8 cellular contexts compared by ENCODE assay signal in genomic region chrX:46759645-46759974, GRCh38. TPM values are rescaled to one million over a fixed set of nuclear protein-coding genes. Genes with fewer than 3 reads are reported as not detected.
A peak's percentile ranks its signal among the peaks of the same experiment; 100 is the strongest.
DNase-seq lines count a peak whose midpoint lies in the region; ATAC-seq and TF ChIP-seq lines count a peak whose summit lies in the region.

No MANE protein-coding gene starts in this region.

- H3K4me1 ChIP-seq in cardiac muscle cell (ENCODE audit: low read depth) (no peaks in the 10 kb centered on the region), vagina (no peaks in the 10 kb centered on the region)

- H3K9me3 ChIP-seq in cardiac muscle cell (ENCODE audit: low read depth), result no peaks in the 10 kb centered on the region
- H3K9me3 ChIP-seq in vagina, result no peaks in the 10 kb centered on the region

- H3K36me3 ChIP-seq in cardiac muscle cell (no peaks in the 10 kb centered on the region), vagina (no peaks in the 10 kb centered on the region)

- H3K4me3 ChIP-seq in cardiac muscle cell, result peak overlapping the region; percentile 65
- H3K4me3 ChIP-seq in vagina, result peak overlapping the region; percentile 39 to 42

- CTCF ChIA-PET in WTC11 (lab: Charles Lee), result interaction anchor here (0.7 to 1.8 kb wide), 4 partner anchors 33 to 77 kb away, joined by 3 to 19 read pairs (median 4); partner anchors contain the start of gene RP2

- POLR2A ChIA-PET in WTC11 (lab: Charles Lee), result no interaction called here

- peak overlapping the region; percentile 89 for H3K27ac Mint-ChIP-seq in WTC11

- DNase-seq in cardiac muscle cell (ENCODE audit: low read depth in 1 of 2, low spot score in 1 of 2) (peak in 1 of 2 donors; percentile 20), left ventricle myocardium superior (no peak), WTC11 (ENCODE audit: low spot score) (no peak), iPS-NIHi7 (ENCODE audit: extremely low spot score) (peak; percentile 18), vagina (ENCODE audit: extremely low spot score in 2 of 2) (no peak), GM19238 (ENCODE audit: insufficient read length, low spot score) (no peak), GOT3 (lab: John Stamatoyannopoulos, UW) (no peak)

- H3K36me3 Mint-ChIP-seq in WTC11, result 0 out of 2 replicates have a peak, but pooled peaks cover 5% of the 10 kb centered on the region

- peaks cover 35% of the 10 kb centered on the region for H3K4me1 Mint-ChIP-seq in WTC11

- TF ChIP-seq POLR2A in vagina (IDR thresholded peaks at IDR 0.05), result no peak

- no peaks in the 10 kb centered on the region for H3K27me3 Mint-ChIP-seq in WTC11 (ENCODE audit: low read depth)

- H3K9me3 Mint-ChIP-seq in WTC11, result peaks cover 10% of the 10 kb centered on the region

- peak overlapping the region; percentile 69 for H3K4me3 Mint-ChIP-seq in WTC11

- intact Hi-C loops in left ventricle myocardium superior (cut with micrococcal nuclease), result no loop called here
- intact Hi-C loops in vagina (cut with DNase I), result loop anchor here (5.0 kb wide), 1 partner anchor 33 kb away; no protein-coding TSS in a partner anchor

- H3K27ac ChIP-seq in cardiac muscle cell (no peak overlapping the region), vagina (no peak overlapping the region)

- H3K27me3 ChIP-seq in cardiac muscle cell (no peaks in the 10 kb centered on the region), vagina (no peaks in the 10 kb centered on the region)

- ATAC-seq in left ventricle myocardium superior (no peak), WTC11 (peak; percentile 18), HG03521 (IDR thresholded peaks at IDR 0.05; ENCODE audit: unreplicated experiment) (no peak)

- TF ChIP-seq CTCF in cardiac muscle cell (IDR thresholded peaks at IDR 0.05; ENCODE audit: low read depth, low read length) (no peak), WTC11 (IDR thresholded peaks at IDR 0.05) (no peak), vagina (IDR thresholded peaks at IDR 0.05) (no peak)

TF ChIP-seq in WTC11, 78 proteins besides CTCF, POLR2A, EP300 and RAD21:
- TF ChIP-seq NR1H2 (CRISPR knock-in tag; IDR thresholded peaks at IDR 0.05) (no peak), ZNF416 (CRISPR knock-in tag; IDR thresholded peaks at IDR 0.05) (no peak), RORB (CRISPR knock-in tag; IDR thresholded peaks at IDR 0.05) (no peak), SMAD4 (CRISPR knock-in tag; IDR thresholded peaks at IDR 0.05) (no peak), FOXK1 (CRISPR knock-in tag; IDR thresholded peaks at IDR 0.05) (no peak), CDX4 (CRISPR knock-in tag; IDR thresholded peaks at IDR 0.05; ENCODE audit: borderline replicate concordance) (no peak), GRHL2 (CRISPR knock-in tag; IDR thresholded peaks at IDR 0.05; ENCODE audit: insufficient replicate concordance, severe bottlenecking) (no peak), ZBTB21 (CRISPR knock-in tag; IDR thresholded peaks at IDR 0.05; ENCODE audit: borderline replicate concordance) (no peak), GABPB1 (CRISPR knock-in tag; IDR thresholded peaks at IDR 0.05) (no peak), ZNF138 (CRISPR knock-in tag; conservative IDR thresholded peaks at IDR 0.05) (no peak), FOXJ3 (CRISPR knock-in tag; IDR thresholded peaks at IDR 0.05; ENCODE audit: borderline replicate concordance) (no peak), JUN (CRISPR knock-in tag; IDR thresholded peaks at IDR 0.05) (no peak), NR2C2 (CRISPR knock-in tag; IDR thresholded peaks at IDR 0.05) (no peak), HMGA2 (CRISPR knock-in tag; IDR thresholded peaks at IDR 0.05) (no peak), ELF4 (CRISPR knock-in tag; IDR thresholded peaks at IDR 0.05; ENCODE audit: low read depth) (no peak), SOX15 (CRISPR knock-in tag; IDR thresholded peaks at IDR 0.05) (no peak), TEAD1 (CRISPR knock-in tag; IDR thresholded peaks at IDR 0.05) (no peak), USF1 (CRISPR knock-in tag; IDR thresholded peaks at IDR 0.05) (no peak), E2F1 (CRISPR knock-in tag; IDR thresholded peaks at IDR 0.05) (no peak)

RNA-seq across cellular contexts. Expression of gene SLC9A7, which starts 0.7 kb away (rescaled TPM):
- total RNA-seq in cardiac muscle cell (16.6 and 19.6 TPM in 2 replicates), left ventricle myocardium superior (4.6 TPM), WTC11 (2021) (16.2 to 18.4 TPM (median 18.0 TPM) in 3 replicates), vagina (4.2 TPM)
- 2.2 and 4.3 TPM in 2 replicates for polyA plus RNA-seq in cardiac muscle cell
